ENCODE assay signal across 1 cellular context in genomic region chr6:40344566-40345185, GRCh38.
TF ChIP-seq lines count a peak whose summit lies in the region.

No MANE protein-coding gene starts in this region.

TF ChIP-seq in H1, 55 proteins besides CTCF, POLR2A, EP300 and RAD21:
- TF ChIP-seq RBBP5 (IDR thresholded peaks at IDR 0.05; ENCODE audit: borderline replicate concordance, low read depth, low read length) = no peak
- TF ChIP-seq SRF (IDR thresholded peaks at IDR 0.05; ENCODE audit: low read depth, low read length) = no peak
- no peak for TF ChIP-seq TEAD4 (IDR thresholded peaks at IDR 0.05; ENCODE audit: low read depth, low read length)
- TF ChIP-seq BRCA1 (IDR thresholded peaks at IDR 0.05; ENCODE audit: low read depth, low read length) = no peak
- TF ChIP-seq ZNF274 (IDR thresholded peaks at IDR 0.05; ENCODE audit: borderline replicate concordance, extremely low read depth, low read length) = no peak
- no peak for TF ChIP-seq SP1 (IDR thresholded peaks at IDR 0.05; ENCODE audit: low read depth, low read length)
- TF ChIP-seq CTBP2 (IDR thresholded peaks at IDR 0.05; ENCODE audit: borderline replicate concordance, insufficient read depth, insufficient read length, low read length) = no peak
- no peak for TF ChIP-seq POU5F1 (IDR thresholded peaks at IDR 0.05; ENCODE audit: low read depth, low read length)
- TF ChIP-seq RFX5 (IDR thresholded peaks at IDR 0.05; ENCODE audit: borderline replicate concordance, low read depth, low read length) = no peak
- no peak for TF ChIP-seq BACH1 (IDR thresholded peaks at IDR 0.05; ENCODE audit: low read length)
- TF ChIP-seq CHD2 (IDR thresholded peaks at IDR 0.05; ENCODE audit: low read length) = no peak
- no peak for TF ChIP-seq SIRT6 (IDR thresholded peaks at IDR 0.05; ENCODE audit: low read length)
- no peak for TF ChIP-seq CREB1 (IDR thresholded peaks at IDR 0.05)
- no peak for TF ChIP-seq GABPA (IDR thresholded peaks at IDR 0.05; ENCODE audit: borderline replicate concordance, insufficient read depth, low read length)
TF ChIP-seq in H1: peak in this region for 0.
